28 cellular contexts compared by ENCODE assay signal in the genomic region with DNA sequence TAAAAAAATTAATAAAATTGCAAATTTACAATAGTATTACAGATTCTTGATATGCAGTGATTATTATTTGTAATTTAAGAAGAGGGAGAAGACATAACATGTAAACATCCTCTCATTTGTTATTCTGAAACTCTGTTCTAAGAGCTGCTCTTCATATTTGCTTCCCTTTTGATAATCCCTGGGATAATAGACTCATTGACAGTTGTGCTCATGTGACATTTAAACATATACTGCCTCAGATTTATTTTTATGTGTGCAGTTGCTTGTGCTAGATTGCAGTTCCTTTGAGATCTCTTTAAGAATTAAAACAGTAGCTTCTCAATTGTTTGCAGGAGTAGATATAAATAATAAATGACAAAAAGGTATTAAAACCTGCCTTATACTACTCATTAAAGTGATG.
"Had no signal": no experiment of that assay in that cellular context is flagged by ENCODE, and none has a peak within 500 bp of the region (broad histone marks: within the 10 kb centered on the region; RNA-seq: fewer than 3 reads in every experiment).

No MANE protein-coding gene starts in this region.

- H3K4me1 ChIP-seq: colonic mucosa, esophagus muscularis mucosa, esophagus squamous epithelium, foreskin keratinocyte, gastrocnemius medialis, gastroesophageal sphincter, heart left ventricle, heart right ventricle had no signal

- H3K27me3 Mint-ChIP-seq: dendritic cell treated with granulocyte-macrophage colony-stimulating factor and Interleukin-4, amounts not matched to agents 40 ng/mL and 50 ng/mL, for 4 days; effector memory CD8-positive, alpha-beta T cell had no signal

- H3K9me3 ChIP-seq: colonic mucosa, esophagus muscularis mucosa, esophagus squamous epithelium, gastrocnemius medialis, gastroesophageal sphincter, heart left ventricle had no signal

- H3K27ac Mint-ChIP-seq: dendritic cell treated with granulocyte-macrophage colony-stimulating factor and Interleukin-4, amounts not matched to agents 40 ng/mL and 50 ng/mL, for 4 days; effector memory CD8-positive, alpha-beta T cell; endodermal cell had no signal

- H3K36me3 ChIP-seq: colonic mucosa, esophagus muscularis mucosa, esophagus squamous epithelium, gastrocnemius medialis, gastroesophageal sphincter, heart left ventricle, heart right ventricle had no signal

- H3K4me3 Mint-ChIP-seq: dendritic cell treated with granulocyte-macrophage colony-stimulating factor and Interleukin-4, amounts not matched to agents 40 ng/mL and 50 ng/mL, for 4 days; effector memory CD8-positive, alpha-beta T cell; endodermal cell had no signal

- DNase-seq: colonic mucosa; cortex of kidney; dermis blood vessel endothelial cell; dorsolateral prefrontal cortex; effector CD4-positive, alpha-beta T cell; effector CD8-positive, alpha-beta T cell; effector memory CD4-positive, alpha-beta T cell; effector memory CD8-positive, alpha-beta T cell; endodermal cell; erythroblast; esophagus squamous epithelium; foreskin fibroblast; foreskin keratinocyte; gastrocnemius medialis; glutamatergic neuron; head of caudate nucleus; heart left ventricle; heart right ventricle had no signal

- H3K27ac ChIP-seq: colonic mucosa, coronary artery, dorsolateral prefrontal cortex, epithelial cell of prostate, esophagus muscularis mucosa, esophagus squamous epithelium, foreskin keratinocyte, gastrocnemius medialis, gastroesophageal sphincter, heart left ventricle, heart right ventricle had no signal

- FAIRE-seq: colon, endometrium, endothelial cell of umbilical vein, frontal cortex had no signal

- H3K4me3 ChIP-seq: colonic mucosa, coronary artery, dorsolateral prefrontal cortex, esophagus muscularis mucosa, esophagus squamous epithelium, gastrocnemius medialis, gastroesophageal sphincter, heart left ventricle, heart right ventricle had no signal

- ATAC-seq: effector memory CD8-positive, alpha-beta T cell; esophagus mucosa; foreskin keratinocyte; gastrocnemius medialis; gastroesophageal sphincter; heart left ventricle; heart right ventricle had no signal

- H3K4me1 Mint-ChIP-seq: endodermal cell had no signal

- H3K9me3 Mint-ChIP-seq: endodermal cell had no signal
